In genomic region chr4:153232768-153233167, GRCh38 we compare ENCODE assay signal across 8 cellular contexts. TPM values are rescaled to one million over a fixed set of nuclear protein-coding genes. Genes with fewer than 3 reads are reported as not detected.
DNase-seq lines count a peak whose midpoint lies in the region; TF ChIP-seq lines count a peak whose summit lies in the region.

No MANE protein-coding gene starts in this region.

- H3K27ac ChIP-seq in neural cell (ENCODE audit: low read length): peak overlapping the region; percentile 89

- peaks cover 69% of the 10 kb centered on the region for H3K79me2 ChIP-seq in neural cell (replicated peaks; ENCODE audit: insufficient read depth, low read length)

- H3K9me2 ChIP-seq in neural cell (ENCODE audit: insufficient read depth, low read length): no peaks in the 10 kb centered on the region

- no peaks in the 10 kb centered on the region for H3K9me3 ChIP-seq in neural cell (ENCODE audit: low read length)

- TF ChIP-seq CTCF in GM12874 (IDR thresholded peaks at IDR 0.05; ENCODE audit: insufficient read depth, low read depth, low read length): 0 out of 2 replicates have a peak, but pooled peaks have one; percentile 19
- peak; percentile 33 for TF ChIP-seq CTCF in choroid plexus epithelial cell (conservative IDR thresholded peaks at IDR 0.05; ENCODE audit: low read depth, low read length)
- TF ChIP-seq CTCF in neural cell (IDR thresholded peaks at IDR 0.05; ENCODE audit: poor library complexity, severe bottlenecking): no peak

- H3K4me3 ChIP-seq in choroid plexus epithelial cell (ENCODE audit: low read depth, low read length) (no peak overlapping the region), neural cell (ENCODE audit: low read length) (peak overlapping the region; percentile 45)

- no peaks in the 10 kb centered on the region for H4K20me1 ChIP-seq in neural cell (ENCODE audit: insufficient read depth)

- no peak for TF ChIP-seq EP300 in neural cell (conservative IDR thresholded peaks at IDR 0.05; ENCODE audit: poor library complexity, severe bottlenecking)

- H3K4me2 ChIP-seq in neural cell (ENCODE audit: low read length): peak overlapping the region; percentile 46

- peak overlapping the region; percentile 52 for H3K9ac ChIP-seq in neural cell (ENCODE audit: low read length)

- no peaks in the 10 kb centered on the region for H3K27me3 ChIP-seq in neural cell (ENCODE audit: insufficient read depth, low read depth, low read length)

- no peak for TF ChIP-seq RAD21 in neural cell (conservative IDR thresholded peaks at IDR 0.05)

- peak; percentile 72 for DNase-seq in HuH-7 (ENCODE audit: low spot score)
- DNase-seq in choroid plexus epithelial cell (ENCODE audit: low read depth): no peak
- DNase-seq in activated T-cell treated with anti-CD3 and anti-CD28 coated beads, Interleukin-2, amount 50 U/mL, for 48 hours: no peak
- no peak for DNase-seq in mesenteric fat pad (ENCODE audit: low spot score)
- DNase-seq in NCI-H774 (lab: John Stamatoyannopoulos, UW): no peak
- no peak for DNase-seq in H4 (ENCODE audit: low spot score)

- H3K36me3 ChIP-seq in neural cell (ENCODE audit: insufficient read depth, low read length): no peaks in the 10 kb centered on the region

- no peaks in the 10 kb centered on the region for H3F3A ChIP-seq in neural cell (ENCODE audit: insufficient read depth, low read length, poor library complexity, severe bottlenecking)

- H2AFZ ChIP-seq in neural cell (ENCODE audit: low read depth, low read length): no peak overlapping the region

TF ChIP-seq in neural cell, 6 proteins besides CTCF, POLR2A, EP300 and RAD21:
- TF ChIP-seq MXI1 (conservative IDR thresholded peaks at IDR 0.05; ENCODE audit: poor library complexity, severe bottlenecking): no peak
- TF ChIP-seq REST (IDR thresholded peaks at IDR 0.05; ENCODE audit: borderline replicate concordance): no peak
- TF ChIP-seq EZH2 (IDR thresholded peaks at IDR 0.05; ENCODE audit: borderline replicate concordance, insufficient read depth, low read length, poor library complexity, severe bottlenecking): no peak
- no peak for TF ChIP-seq SMC3 (conservative IDR thresholded peaks at IDR 0.05; ENCODE audit: poor library complexity)

RNA-seq across cellular contexts. Expression of gene TRIM2, which starts 28.5 kb away (rescaled TPM):
- polyA plus RNA-seq in neural cell: 218 and 261 TPM in 2 replicates
- polyA minus RNA-seq in neural cell: 723 and 816 TPM in 2 replicates
- 17.6 TPM for total RNA-seq in mesenteric fat pad
- 16.5 and 22.0 TPM in 2 replicates for total RNA-seq in H4 (2014; rRNA removed; shearing (Covaris generic))
